Comparison of ENCODE assay signal across 8 cellular contexts in the genomic region with DNA sequence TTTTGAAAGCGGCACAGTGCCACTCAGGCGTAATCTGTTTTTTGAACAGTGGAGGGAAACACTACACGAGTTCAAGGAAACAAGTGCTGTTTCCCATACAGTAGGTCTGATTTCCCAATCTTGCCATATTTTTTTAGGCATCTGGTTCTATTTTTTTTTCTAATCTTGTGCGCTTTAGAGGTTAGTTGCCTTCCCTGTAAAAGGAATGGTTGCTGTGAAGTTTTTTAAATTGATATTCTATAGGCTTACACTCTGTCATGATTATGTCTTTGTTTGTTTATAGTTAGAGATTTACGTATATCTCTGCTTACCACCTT. TPM values are rescaled to one million over a fixed set of nuclear protein-coding genes. Genes with fewer than 3 reads are reported as not detected.
A peak's percentile ranks its signal among the peaks of the same experiment; 100 is the strongest.
DNase-seq lines count a peak whose midpoint lies in the region; ATAC-seq, FAIRE-seq and TF ChIP-seq lines count a peak whose summit lies in the region.

No MANE protein-coding gene starts in this region.

- no peak for DNase-seq in heart right ventricle
- no peak for DNase-seq in Right ventricle myocardium inferior (ENCODE audit: missing footprints)
- no peak for DNase-seq in mammary epithelial cell
- no peak for DNase-seq in aorta
- no peak for DNase-seq in posterior cingulate gyrus
- no peak for DNase-seq in D721Med (ENCODE audit: insufficient read length, low spot score)
- no peak for DNase-seq in HPDE6-E6E7 (ENCODE audit: extremely low spot score)

- H3K36me3 ChIP-seq in heart right ventricle (no peaks in the 10 kb centered on the region), mammary epithelial cell (ENCODE audit: insufficient read depth, low read length) (no peaks in the 10 kb centered on the region), aorta (ENCODE audit: control insufficient read depth in 1 of 2, insufficient read depth in 2 of 2, low read length in 1 of 2) (no peaks in the 10 kb centered on the region)

- CTCF ChIA-PET in mammary epithelial cell (lab: Charles Lee; ENCODE audit: low non-redundant PET): interaction anchor here (0.7 kb wide), 1 partner anchor 37 kb away, joined by 4 read pairs; no protein-coding TSS in a partner anchor

- WGBS in heart right ventricle, 2 donors: 1 to 3% methylated on average over 5 of the region's 5 CpGs
- 0% methylated on average over 2 of the region's 5 CpGs for WGBS in mammary epithelial cell (ENCODE audit: low coverage, missing lambda C conversion rate)
- WGBS in aorta, 2 donors: 1 to 2% methylated on average over 5 of the region's 5 CpGs

- no peaks in the 10 kb centered on the region for H4K20me1 ChIP-seq in mammary epithelial cell (ENCODE audit: insufficient read depth, low read length)

- peak overlapping the region; percentile 86 for H3K4me2 ChIP-seq in mammary epithelial cell (ENCODE audit: insufficient read depth, low read depth, low read length)

- H3K9ac ChIP-seq in mammary epithelial cell (ENCODE audit: insufficient read depth, low read length): peak overlapping the region; percentile 85

- H3K27ac ChIP-seq in heart right ventricle (peak overlapping the region in 8 of 10 donors; percentile 87 to 96 (median 94)), mammary epithelial cell (ENCODE audit: insufficient read depth, low read depth, low read length) (peak overlapping the region; percentile 89), aorta (ENCODE audit: low read depth in 1 of 2, low read length in 2 of 2) (no peak overlapping the region)

- no TSS peak for BruUV-seq in mammary epithelial cell (replicated peaks; lab: Mats Ljungman, UMichigan)

- H3K4me3 ChIP-seq in heart right ventricle: peak overlapping the region; percentile 80 to 100 (median 99)
- H3K4me3 ChIP-seq in mammary epithelial cell (replicated peaks in 1 of 3; ENCODE audit: insufficient read depth in 1 of 3, low read depth in 2 of 3, low read length in 3 of 3): peak overlapping the region; percentile 45 to 97 (median 69)
- peak overlapping the region; percentile 98 for H3K4me3 ChIP-seq in mononuclear cell (ENCODE audit: low read length)
- peak overlapping the region; percentile 76 to 82 for H3K4me3 ChIP-seq in aorta (ENCODE audit: low read length in 2 of 2)

- in situ Hi-C loops in mammary epithelial cell (cut with MboI; ENCODE audit: low sequenced_read_pairs in 2 of 2): no loop called here

- no peak for FAIRE-seq in D721Med (lab: Jason Lieb, UNC)

- no peaks in the 10 kb centered on the region for H3K27me3 ChIP-seq in heart right ventricle
- no peaks in the 10 kb centered on the region for H3K27me3 ChIP-seq in mammary epithelial cell (ENCODE audit: insufficient read depth, low read length)
- H3K27me3 ChIP-seq in mononuclear cell (ENCODE audit: insufficient read depth, low read length): no peaks in the 10 kb centered on the region
- H3K27me3 ChIP-seq in aorta (ENCODE audit: control insufficient read depth in 1 of 2, insufficient read depth in 2 of 2, low read length in 1 of 2): no peaks in the 10 kb centered on the region

- intact Hi-C loops in heart right ventricle (cut with DNase I) (loop anchor here in 2 of 10 donors (10.0 kb wide), 2 partner anchors 90 to 100 kb away; a partner anchor contains a TSS), Right ventricle myocardium inferior (cut with DNase I) (loop anchor here (2.0 to 10.0 kb wide), 2 partner anchors 102 to 780 kb away; a partner anchor contains a TSS), mammary epithelial cell (cut with micrococcal nuclease) (loop anchor here (1.0 kb wide), 1 partner anchor 296 kb away; no protein-coding TSS in a partner anchor), aorta (cut with DNase I) (no loop called here), posterior cingulate gyrus (cut with DNase I) (no loop called here)

- H3K4me1 ChIP-seq in heart right ventricle: peaks cover 6 to 39% (median 23%) of the 10 kb centered on the region in 9 donors
- H3K4me1 ChIP-seq in mammary epithelial cell (ENCODE audit: insufficient read depth, low read length): peaks cover 14% of the 10 kb centered on the region
- peaks cover 40% of the 10 kb centered on the region for H3K4me1 ChIP-seq in mononuclear cell (ENCODE audit: insufficient read depth, low read length)
- H3K4me1 ChIP-seq in aorta (ENCODE audit: control insufficient read depth in 1 of 2, insufficient read depth in 2 of 2, low read length in 2 of 2): no peaks in the 10 kb centered on the region

- H3K9me3 ChIP-seq in heart right ventricle (no peaks in the 10 kb centered on the region), mammary epithelial cell (replicated peaks; ENCODE audit: insufficient read depth, low read length) (no peaks in the 10 kb centered on the region), mononuclear cell (ENCODE audit: low read depth, low read length) (no peaks in the 10 kb centered on the region), aorta (ENCODE audit: control insufficient read depth, low read length) (no peaks in the 10 kb centered on the region)

- H3K79me2 ChIP-seq in mammary epithelial cell (ENCODE audit: insufficient read depth, low read length): peaks cover 61% of the 10 kb centered on the region

- peak overlapping the region; percentile 85 for H2AFZ ChIP-seq in mammary epithelial cell (ENCODE audit: low read depth, low read length)

- TF ChIP-seq CTCF in heart right ventricle (IDR thresholded peaks at IDR 0.05) (no peak), mammary epithelial cell (conservative IDR thresholded peaks at IDR 0.05 in 1 of 2, IDR thresholded peaks at IDR 0.05 in 1 of 2; ENCODE audit: extremely low read depth in 1 of 2, insufficient read depth in 1 of 2, low read depth in 1 of 2, low read length in 2 of 2) (peak in 1 of 2 donors; percentile 1), D721Med (IDR thresholded peaks at IDR 0.05; ENCODE audit: insufficient read depth, missing control alignments) (no peak)

- dilution Hi-C loops in mammary epithelial cell (cut with HindIII; ENCODE audit: low sequenced_read_pairs): no loop called here

- no peak for ATAC-seq in heart right ventricle
- no peak for ATAC-seq in Right ventricle myocardium inferior
- no peak for ATAC-seq in aorta (ENCODE audit: low FRiP score)

RNA-seq across cellular contexts. Expression of a gene that starts 1.2 kb away (rescaled TPM):
- total RNA-seq in heart right ventricle: 10 to 100 TPM; 26.6 to 49.1 (median 30.3) TPM
- 100 to 1,000 TPM in 1 of 2 donors, 10 to 100 TPM in 1; 67.6 to 127 TPM for polyA plus RNA-seq in heart right ventricle
- 28.5 TPM for total RNA-seq in Right ventricle myocardium inferior
- total RNA-seq in mammary epithelial cell: 10 to 100 TPM; 17.2 to 82.2 TPM
- polyA plus RNA-seq in mammary epithelial cell: 84.7 TPM
- polyA minus RNA-seq in mammary epithelial cell: 39.5 TPM
- 43.1 TPM for total RNA-seq in mononuclear cell
- total RNA-seq in aorta: 10 to 100 TPM; 59.1 to 63.3 TPM
- polyA plus RNA-seq in aorta: 100 to 1,000 TPM in 1 of 2 donors, 10 to 100 TPM in 1; 44.8 to 123 TPM

RNA-seq across cellular contexts. Expression of a gene that starts 34.4 kb away (rescaled TPM):
- total RNA-seq in heart right ventricle (10 to 100 TPM; 38.0 to 88.2 (median 44.3) TPM), Right ventricle myocardium inferior (55.9 TPM), mammary epithelial cell (10 to 100 TPM; 58.7 to 79.7 TPM), mononuclear cell (37.3 TPM), aorta (100 to 1,000 TPM; 102 to 116 TPM)
- polyA plus RNA-seq in heart right ventricle (10 to 100 TPM; 67.4 to 91.8 TPM), mammary epithelial cell (118 TPM), aorta (100 to 1,000 TPM; 140 TPM)
- 105 TPM for polyA minus RNA-seq in mammary epithelial cell

RNA-seq across cellular contexts. Expression of a gene that starts 38.8 kb away (rescaled TPM):
- 1 to 10 TPM in 5 of 10 donors, under 1 TPM in 5; 0.64 to 1.7 (median 1.0) TPM for total RNA-seq in heart right ventricle
- polyA plus RNA-seq in heart right ventricle: 1 to 10 TPM in 1 of 2 donors, under 1 TPM in 1; 0.62 to 5.0 TPM
- total RNA-seq in Right ventricle myocardium inferior: 1.2 TPM
- 1 to 10 TPM; 1.8 to 2.7 TPM for total RNA-seq in mammary epithelial cell
- 0.17 TPM for polyA plus RNA-seq in mammary epithelial cell
- polyA minus RNA-seq in mammary epithelial cell: 2.5 TPM
- 2.6 TPM for total RNA-seq in mononuclear cell
- total RNA-seq in aorta: 1 to 10 TPM; 1.8 to 3.3 TPM
- polyA plus RNA-seq in aorta: under 1 TPM in 1 of 2 donors, not detected in 1; 0.69 TPM

Comparison
In these comparisons a context has a peak if more than half of its experiments do, and no peak if none do; other contexts are left out.
1. H3K27ac ChIP-seq: peak in heart right ventricle (8 of 10) and mammary epithelial cell (single experiment); none in aorta (0 of 2).
2. intact Hi-C loops: an anchor here in Right ventricle myocardium inferior (2.0 to 10.0 kb wide) and mammary epithelial cell (1.0 kb wide); none called in aorta and posterior cingulate gyrus.
3. Peak in every context shown above with its lines, with median percentiles within 50 percentile points of each other: H3K4me3 ChIP-seq.